In genomic region chr5:61704289-61704688, GRCh38 we compare ENCODE assay signal across 16 cellular contexts.
DNase-seq lines count a peak whose midpoint lies in the region; ATAC-seq lines count a peak whose summit lies in the region.
"Had no signal": no experiment of that assay in that cellular context is flagged by ENCODE, and none has a peak within 500 bp of the region (broad histone marks: within the 10 kb centered on the region; RNA-seq: fewer than 3 reads in every experiment).

No MANE protein-coding gene starts in this region.

- DNase-seq in HUDEP-2 (lab: John Stamatoyannopoulos, UW; ENCODE audit: unreplicated experiment in 76 of 76), result no peak
- DNase-seq in T-helper 1 cell, result no peak
- DNase-seq in stimulated activated CD4-positive, alpha-beta T cell treated with anti-CD3 and anti-CD28 coated beads, Interleukin-15, amount 100 ng/mL, for 24 hours, result no peak
- DNase-seq: activated CD4-positive, alpha-beta T cell treated with anti-CD3 and anti-CD28 coated beads, Interleukin-2, amount 10 ng/mL, durations not matched to agents 7 days and 5 days; activated T-cell treated with anti-CD3 and anti-CD28 coated beads, Interleukin-2, amount 50 U/mL, for 1 hour; brain microvascular endothelial cell; dorsolateral prefrontal cortex; NCI-H1436 treated with DMSO at 0.1 percent for 48 hours; NCI-H446; stimulated activated CD4-positive, alpha-beta T cell treated with anti-CD3 and anti-CD28 coated beads, Interleukin-4, amount 100 ng/mL, for 24 hours had no signal

- ATAC-seq in GM18867 (IDR thresholded peaks at IDR 0.05; ENCODE audit: unreplicated experiment) (peak; percentile 51), HG02588 (IDR thresholded peaks at IDR 0.05; ENCODE audit: unreplicated experiment) (peak; percentile 34), HG03175 (IDR thresholded peaks at IDR 0.05; ENCODE audit: unreplicated experiment) (peak; percentile 39), esophagus mucosa (peak; percentile 58), HG03108 (IDR thresholded peaks at IDR 0.05; ENCODE audit: unreplicated experiment) (no peak)
- ATAC-seq: left lobe of liver had no signal
